In genomic region chr4:75432683-75433082, GRCh38 we compare ENCODE assay signal across 1 cellular context.
TF ChIP-seq lines count a peak whose summit lies in the region.

No MANE protein-coding gene starts in this region.

TF ChIP-seq in K562, 482 proteins besides CTCF, POLR2A, EP300 and RAD21 (continued from another document):
- no peak for TF ChIP-seq RNF219 (CRISPR knock-in tag; IDR thresholded peaks at IDR 0.05)
